Comparison of ENCODE assay signal across 10 cellular contexts in the genomic region with DNA sequence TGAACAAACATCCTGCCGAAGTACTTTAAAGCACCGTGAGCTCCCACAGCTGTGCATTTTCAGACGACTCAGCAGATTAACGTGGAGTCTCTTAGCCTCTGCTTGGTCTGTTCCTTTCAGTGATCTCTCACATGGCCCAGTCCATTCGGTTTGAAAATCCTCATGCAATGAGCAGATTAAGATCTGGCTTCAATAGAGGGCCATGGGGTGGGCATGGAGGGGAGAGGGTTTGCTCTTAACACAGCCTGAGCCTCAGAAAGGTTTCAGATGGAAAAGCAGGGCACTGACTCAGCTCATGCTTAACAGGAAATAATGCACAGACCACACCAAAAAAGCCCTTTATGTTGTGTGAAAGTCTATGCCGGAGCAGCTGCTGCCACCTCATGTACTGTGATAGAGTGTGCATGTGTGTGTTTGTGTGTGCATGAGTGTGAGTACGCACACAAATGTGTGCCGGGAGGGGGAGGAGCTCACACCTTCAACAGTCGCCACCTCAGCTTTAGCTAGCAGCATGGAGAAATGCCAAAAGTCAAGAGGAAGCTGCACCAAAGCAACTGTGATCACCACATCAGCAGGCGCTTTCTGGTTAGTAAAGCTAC. TPM values are rescaled to one million over a fixed set of nuclear protein-coding genes. Genes with fewer than 3 reads are reported as not detected.
DNase-seq lines count a peak whose midpoint lies in the region; ATAC-seq lines count a peak whose summit lies in the region.
"Not testable (repeated sequence)": the region's sequence is repeated elsewhere in the genome, so short reads cannot be mapped to it uniquely, and the experiment has no call there.
"Had no signal": no experiment of that assay in that cellular context is flagged by ENCODE, and none has a peak within 500 bp of the region (broad histone marks: within the 10 kb centered on the region; RNA-seq: fewer than 3 reads in every experiment).

No MANE protein-coding gene starts in this region.

- DNase-seq in DMS153 (lab: John Stamatoyannopoulos, UW) (peak; percentile 14), NCI-H2196 treated with DMSO at 0.1 percent for 48 hours (lab: John Stamatoyannopoulos, UW; ENCODE audit: unreplicated experiment) (peak; percentile 29), activated gamma-delta T cell treated with Interleukin-2 at 50 U/mL for 16 hours (peak; percentile 57), right cardiac atrium (peak in 2 of 3 donors; percentile 29 to 35)
- peak; percentile 6 to 51 for DNase-seq in stimulated activated CD4-positive, alpha-beta T cell treated with anti-CD3 and anti-CD28 coated beads, Interleukin-4, amount 100 ng/mL, for 4 hours

- not testable (repeated sequence) for H3K9me3 ChIP-seq in right cardiac atrium (ENCODE audit: control insufficient read depth, low read length)

- H3K27me3 ChIP-seq in right cardiac atrium (ENCODE audit: control insufficient read depth, insufficient read depth), result not testable (repeated sequence)

- peak; percentile 43 for ATAC-seq in GM19468 (IDR thresholded peaks at IDR 0.05; ENCODE audit: extremely low read depth, unreplicated experiment)
- ATAC-seq in HG03108 (IDR thresholded peaks at IDR 0.05; ENCODE audit: unreplicated experiment), result peak; percentile 84
- ATAC-seq in activated CD4-positive, CD25-positive, alpha-beta regulatory T cell treated with anti-CD3 and anti-CD28 coated beads, Interleukin-2, amount 50 U/mL, for 24 hours, result peak; percentile 91 to 95
- peak; percentile 60 to 72 for ATAC-seq in right cardiac atrium

- not testable (repeated sequence) for H3K4me1 ChIP-seq in right cardiac atrium (ENCODE audit: control insufficient read depth, insufficient read depth, low read length)

- intact Hi-C loops in right cardiac atrium (cut with DNase I), result not testable (repeated sequence)

- not testable (repeated sequence) for H3K4me3 ChIP-seq in right cardiac atrium (ENCODE audit: low read length)

- H3K27ac ChIP-seq in right cardiac atrium (ENCODE audit: low read length), result not testable (repeated sequence)

- WGBS in right cardiac atrium, result 5% methylated on average over 8 of the region's 10 CpGs

RNA-seq across cellular contexts. Expression of gene WASHC1, which starts 33.9 kb away (rescaled TPM):
- 10 to 100 TPM in 3 of 4 donors, 1 to 10 TPM in 1; 8.2 to 14.6 (median 12.1) TPM for total RNA-seq in right cardiac atrium
- polyA plus RNA-seq in right cardiac atrium, result 10.8 TPM

RNA-seq across cellular contexts. Expression of gene FOXD4, which starts 55.1 kb away (rescaled TPM):
- under 1 TPM; 0.15 to 0.31 (median 0.20) TPM for total RNA-seq in right cardiac atrium
- 0.14 TPM for polyA plus RNA-seq in right cardiac atrium
- total RNA-seq: PC-9, vagina had no signal

Comparison
In these comparisons a context has a peak if more than half of its experiments do, and no peak if none do; other contexts are left out.
1. ATAC-seq: peak in every context shown above with its lines; median percentile 93 in activated CD4-positive, CD25-positive, alpha-beta regulatory T cell treated with anti-CD3 and anti-CD28 coated beads, Interleukin-2, amount 50 U/mL, for 24 hours; 84 in HG03108; 66 in right cardiac atrium; 43 in GM19468.